Comparison of ENCODE assay signal across 14 cellular contexts in genomic region chr6:161035182-161035980, GRCh38. TPM values are rescaled to one million over a fixed set of nuclear protein-coding genes. Genes with fewer than 3 reads are reported as not detected.
DNase-seq lines count a peak whose midpoint lies in the region; ATAC-seq and TF ChIP-seq lines count a peak whose summit lies in the region.
"Had no signal": no experiment of that assay in that cellular context is flagged by ENCODE, and none has a peak within 500 bp of the region (broad histone marks: within the 10 kb centered on the region; RNA-seq: fewer than 3 reads in every experiment).

No MANE protein-coding gene starts in this region.

- CTCF ChIA-PET in WTC11 (lab: Charles Lee) = no interaction called here
- CTCF ChIA-PET in activated CD8-positive, alpha-beta T cell treated with anti-CD3 and anti-CD28 coated beads, Interleukin-2, amount 10 ng/mL, durations not matched to agents 7 days and 5 days (lab: Charles Lee) = no interaction called here

- POLR2A ChIA-PET in WTC11 (lab: Charles Lee) = no interaction called here
- POLR2A ChIA-PET in activated CD8-positive, alpha-beta T cell treated with anti-CD3 and anti-CD28 coated beads, Interleukin-2, amount 10 ng/mL, durations not matched to agents 7 days and 5 days (lab: Charles Lee) = no interaction called here

- no peak for TF ChIP-seq CTCF in WTC11 (IDR thresholded peaks at IDR 0.05)

- no peak overlapping the region for H3K27ac ChIP-seq in BLaER1 treated with 17β-estradiol and CSF1 and Interleukin-3, amounts not matched to agents 10 nM and 100 nM
- H3K27ac ChIP-seq: colonic mucosa, spleen, stomach had no signal

- no peaks in the 10 kb centered on the region for H3K9me3 ChIP-seq in BLaER1 treated with 17β-estradiol and CSF1 and Interleukin-3, amounts not matched to agents 10 nM and 100 nM (replicated peaks in 1 of 11)
- H3K9me3 ChIP-seq: colonic mucosa, spleen, stomach had no signal

- H3K9me3 Mint-ChIP-seq in WTC11 = no peaks in the 10 kb centered on the region
- H3K9me3 Mint-ChIP-seq in activated CD8-positive, alpha-beta T cell treated with anti-CD3 and anti-CD28 coated beads, Interleukin-2, amount 10 ng/mL, durations not matched to agents 7 days and 5 days (ENCODE audit: insufficient read depth) = no peaks in the 10 kb centered on the region
- H3K9me3 Mint-ChIP-seq: T-helper 2 cell treated with Interferon-gamma antibody and Interleukin-4, amounts not matched to agents 5 μg/mL and 100 μg/mL, for 36 hours had no signal

- ATAC-seq in GM19455 (IDR thresholded peaks at IDR 0.05; ENCODE audit: unreplicated experiment) (peak; percentile 34), HG03457 (IDR thresholded peaks at IDR 0.05; ENCODE audit: unreplicated experiment) (peak; percentile 30), WTC11 (peak; percentile 77)
- ATAC-seq in activated CD8-positive, alpha-beta T cell treated with anti-CD3 and anti-CD28 coated beads, Interleukin-2, amount 10 ng/mL, durations not matched to agents 7 days and 5 days = no peak

- peak overlapping the region; percentile 7; the same call in 1 of the 2 replicates for H3K4me3 Mint-ChIP-seq in WTC11
- no peak overlapping the region for H3K4me3 Mint-ChIP-seq in activated CD8-positive, alpha-beta T cell treated with anti-CD3 and anti-CD28 coated beads, Interleukin-2, amount 10 ng/mL, durations not matched to agents 7 days and 5 days
- H3K4me3 Mint-ChIP-seq: T-helper 2 cell treated with Interferon-gamma antibody and Interleukin-4, amounts not matched to agents 5 μg/mL and 100 μg/mL, for 36 hours had no signal

- peaks cover 29 to 68% (median 61%) of the 10 kb centered on the region in 11 experiments for H3K36me3 ChIP-seq in BLaER1 treated with 17β-estradiol and CSF1 and Interleukin-3, amounts not matched to agents 10 nM and 100 nM
- H3K36me3 ChIP-seq: colonic mucosa had no signal

- DNase-seq in WTC11 (ENCODE audit: low spot score) = no peak
- no peak for DNase-seq in dermis blood vessel endothelial cell
- no peak for DNase-seq in SHP77 treated with DMSO at 0.1 percent for 48 hours (lab: John Stamatoyannopoulos, UW)
- no peak for DNase-seq in GDM1 (lab: John Stamatoyannopoulos, UW)
- DNase-seq in activated CD8-positive, alpha-beta T cell treated with anti-CD3 and anti-CD28 coated beads, Interleukin-2, amount 10 ng/mL, durations not matched to agents 7 days and 5 days = no peak
- DNase-seq: activated effector memory CD4-positive, alpha-beta T cell treated with Interleukin-2 at 50 U/mL for 16 hours; colonic mucosa; NCI-H82; spleen; stomach had no signal

- H3K4me3 ChIP-seq in BLaER1 treated with 17β-estradiol and CSF1 and Interleukin-3, amounts not matched to agents 10 nM and 100 nM = no peak overlapping the region
- H3K4me3 ChIP-seq: colonic mucosa, spleen, stomach had no signal

- peaks cover 15% of the 10 kb centered on the region for H3K36me3 Mint-ChIP-seq in WTC11
- H3K36me3 Mint-ChIP-seq in activated CD8-positive, alpha-beta T cell treated with anti-CD3 and anti-CD28 coated beads, Interleukin-2, amount 10 ng/mL, durations not matched to agents 7 days and 5 days (ENCODE audit: low read depth) = peaks cover 20% of the 10 kb centered on the region

- H3K9ac ChIP-seq in BLaER1 treated with 17β-estradiol and CSF1 and Interleukin-3, amounts not matched to agents 10 nM and 100 nM = no peak overlapping the region

- H3K4me1 Mint-ChIP-seq in WTC11 = peaks cover 40% of the 10 kb centered on the region
- no peaks in the 10 kb centered on the region for H3K4me1 Mint-ChIP-seq in activated CD8-positive, alpha-beta T cell treated with anti-CD3 and anti-CD28 coated beads, Interleukin-2, amount 10 ng/mL, durations not matched to agents 7 days and 5 days (ENCODE audit: low read depth)

- peaks cover 0 to 29% (median 2%) of the 10 kb centered on the region in 11 experiments; a peak in 7 of 22 replicates for H4K20me1 ChIP-seq in BLaER1 treated with 17β-estradiol and CSF1 and Interleukin-3, amounts not matched to agents 10 nM and 100 nM

- peaks cover 0 to 19% (median 8%) of the 10 kb centered on the region in 10 experiments; a peak in 14 of 20 replicates for H3K4me1 ChIP-seq in BLaER1 treated with 17β-estradiol and CSF1 and Interleukin-3, amounts not matched to agents 10 nM and 100 nM
- H3K4me1 ChIP-seq: colonic mucosa had no signal

- no peaks in the 10 kb centered on the region for H3K27me3 ChIP-seq in BLaER1 treated with 17β-estradiol and CSF1 and Interleukin-3, amounts not matched to agents 10 nM and 100 nM
- H3K27me3 ChIP-seq: colonic mucosa, spleen, stomach had no signal

- H3K27ac Mint-ChIP-seq in WTC11 = peak overlapping the region; percentile 89
- no peak overlapping the region for H3K27ac Mint-ChIP-seq in activated CD8-positive, alpha-beta T cell treated with anti-CD3 and anti-CD28 coated beads, Interleukin-2, amount 10 ng/mL, durations not matched to agents 7 days and 5 days
- H3K27ac Mint-ChIP-seq: T-helper 2 cell treated with Interferon-gamma antibody and Interleukin-4, amounts not matched to agents 5 μg/mL and 100 μg/mL, for 36 hours had no signal

- H3K27me3 Mint-ChIP-seq in WTC11 (ENCODE audit: low read depth) = no peaks in the 10 kb centered on the region
- no peaks in the 10 kb centered on the region for H3K27me3 Mint-ChIP-seq in activated CD8-positive, alpha-beta T cell treated with anti-CD3 and anti-CD28 coated beads, Interleukin-2, amount 10 ng/mL, durations not matched to agents 7 days and 5 days (ENCODE audit: low read depth)

- peak overlapping the region in 6 of 11 experiments; percentile 0 to 28 (median 10); a peak in 4 of 22 replicates for H3K4me2 ChIP-seq in BLaER1 treated with 17β-estradiol and CSF1 and Interleukin-3, amounts not matched to agents 10 nM and 100 nM

TF ChIP-seq in WTC11, 78 proteins besides CTCF, POLR2A, EP300 and RAD21 (continues in another document):
- TF ChIP-seq ZNF138 (CRISPR knock-in tag; conservative IDR thresholded peaks at IDR 0.05) (no peak), ZMAT4 (CRISPR knock-in tag; IDR thresholded peaks at IDR 0.05) (no peak), TP53 (CRISPR knock-in tag; IDR thresholded peaks at IDR 0.05) (no peak), ZNF281 (CRISPR knock-in tag; IDR thresholded peaks at IDR 0.05) (no peak), ZBTB21 (CRISPR knock-in tag; IDR thresholded peaks at IDR 0.05; ENCODE audit: borderline replicate concordance) (no peak), ZNF532 (CRISPR knock-in tag; IDR thresholded peaks at IDR 0.05; ENCODE audit: borderline replicate concordance) (no peak)

RNA-seq across cellular contexts. Expression of gene MAP3K4, which starts 43.8 kb away (rescaled TPM):
- total RNA-seq in WTC11 (2021) (59.2 to 69.8 TPM (median 64.7 TPM) in 3 replicates), dermis blood vessel endothelial cell (26.5 and 33.5 TPM in 2 replicates)
- 10 to 100 TPM; 26.8 to 35.7 TPM for total RNA-seq in activated CD8-positive, alpha-beta T cell treated with anti-CD3 and anti-CD28 coated beads, Interleukin-2, amount 10 ng/mL, durations not matched to agents 7 days and 5 days
